ENCODE assay signal across 31 cellular contexts in the genomic region with DNA sequence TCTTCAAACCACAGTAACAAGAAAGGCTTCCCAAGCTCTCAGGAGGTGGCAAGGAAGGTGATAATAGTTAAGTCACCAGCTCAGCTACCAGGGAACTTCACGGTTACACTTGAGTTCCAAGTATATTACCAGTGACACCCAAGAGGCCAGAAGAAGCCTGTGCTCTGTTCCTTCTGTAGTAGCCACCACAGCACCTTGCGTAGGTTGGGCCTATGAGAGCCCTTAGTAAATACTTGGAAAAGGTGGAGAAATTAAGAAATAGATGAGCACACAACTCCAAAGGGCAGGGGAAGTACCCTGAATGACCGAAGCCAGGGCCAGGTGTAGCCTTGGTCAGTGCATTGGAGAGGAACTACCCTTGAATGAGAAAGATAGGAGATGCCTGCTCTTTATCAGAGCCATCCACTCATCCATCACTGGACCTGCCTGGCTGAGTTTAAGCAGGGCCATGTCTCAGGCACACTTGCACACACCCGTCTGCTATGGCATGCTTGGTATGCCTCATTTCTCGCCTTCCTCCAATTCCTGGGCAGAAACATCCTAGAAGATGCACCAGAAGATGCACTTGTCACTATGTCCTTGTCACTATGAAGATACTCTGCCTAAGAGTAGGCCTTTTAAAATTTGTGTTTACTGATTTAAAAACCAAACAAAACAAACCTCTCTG.
"Had no signal": no experiment of that assay in that cellular context is flagged by ENCODE, and none has a peak within 500 bp of the region (broad histone marks: within the 10 kb centered on the region; RNA-seq: fewer than 3 reads in every experiment).

No MANE protein-coding gene starts in this region.

- H3K4me3 ChIP-seq: ascending aorta, cardiac muscle cell, Peyer's patch, SJSA1 had no signal

- H3K27ac Mint-ChIP-seq: activated CD4-positive, alpha-beta memory T cell treated with anti-CD3 and anti-CD28 coated beads for 36 hours; activated naive CD4-positive, alpha-beta T cell treated with anti-CD3 and anti-CD28 coated beads, Interleukin-2, amount 50 U/mL, for 24 hours; activated naive CD8-positive, alpha-beta T cell treated with anti-CD3 and anti-CD28 coated beads, Interleukin-2, amount 10 ng/mL, durations not matched to agents 7 days and 5 days had no signal

- H3K27me3 Mint-ChIP-seq: activated naive CD4-positive, alpha-beta T cell treated with anti-CD3 and anti-CD28 coated beads, Interleukin-2, amount 50 U/mL, for 24 hours; activated naive CD8-positive, alpha-beta T cell treated with anti-CD3 and anti-CD28 coated beads, Interleukin-2, amount 10 ng/mL, durations not matched to agents 7 days and 5 days had no signal

- H3K36me3 Mint-ChIP-seq: activated CD4-positive, alpha-beta memory T cell treated with anti-CD3 and anti-CD28 coated beads for 36 hours; activated naive CD4-positive, alpha-beta T cell treated with anti-CD3 and anti-CD28 coated beads, Interleukin-2, amount 50 U/mL, for 24 hours; activated naive CD8-positive, alpha-beta T cell treated with anti-CD3 and anti-CD28 coated beads, Interleukin-2, amount 10 ng/mL, durations not matched to agents 7 days and 5 days had no signal

- ATAC-seq: PC-3 had no signal

- DNase-seq: activated CD4-positive, alpha-beta memory T cell treated with anti-CD3 and anti-CD28 coated beads for 36 hours; activated CD4-positive, alpha-beta T cell treated with anti-CD3 and anti-CD28 coated beads, Interleukin-2, amount 50 U/mL, for 1 hour; activated CD8-positive, alpha-beta memory T cell treated with anti-CD3 and anti-CD28 coated beads, Interleukin-2, amount 50 U/mL, for 4 hours; activated effector memory CD4-positive, alpha-beta T cell treated with Interleukin-2 at 50 U/mL for 16 hours; activated naive CD4-positive, alpha-beta T cell; activated naive CD8-positive, alpha-beta T cell treated with anti-CD3 and anti-CD28 coated beads, Interleukin-2, amount 10 ng/mL, durations not matched to agents 7 days and 5 days; activated T-cell treated with anti-CD3 and anti-CD28 coated beads, Interleukin-2, amount 50 U/mL, for 48 hours; amygdala; NCI-H1092 treated with DMSO at 0.1 percent for 48 hours; NCI-H1417; NCI-H146; NCI-H187; NCI-H2029 treated with DMSO at 0.1 percent for 48 hours; NCI-H2107; NCI-H2171; NCI-H510A; NCI-H526; NCI-H748 treated with DMSO at 0.1 percent for 48 hours; NK-92 treated with Interleukin-12 subunit alpha and Interleukin-12 subunit beta, amount 100 ng/mL, for 24 hours; PC-3; Peyer's patch; RPMI8226; SHP77 treated with DMSO at 0.1 percent for 48 hours; SW 1271; T-helper 1 cell; T-helper 2 cell; T-helper 9 cell had no signal

- H3K27ac ChIP-seq: ascending aorta, cardiac muscle cell, Peyer's patch, SJSA1 had no signal

- H3K9me3 ChIP-seq: ascending aorta, Peyer's patch, SJSA1 had no signal

- H3K36me3 ChIP-seq: ascending aorta, cardiac muscle cell, Peyer's patch, SJSA1 had no signal

- H3K9me3 Mint-ChIP-seq: activated CD4-positive, alpha-beta memory T cell treated with anti-CD3 and anti-CD28 coated beads for 36 hours; activated naive CD4-positive, alpha-beta T cell treated with anti-CD3 and anti-CD28 coated beads, Interleukin-2, amount 50 U/mL, for 24 hours; activated naive CD8-positive, alpha-beta T cell treated with anti-CD3 and anti-CD28 coated beads, Interleukin-2, amount 10 ng/mL, durations not matched to agents 7 days and 5 days had no signal

- H3K27me3 ChIP-seq: ascending aorta, cardiac muscle cell, Peyer's patch, SJSA1 had no signal

- H3K4me3 Mint-ChIP-seq: activated CD4-positive, alpha-beta memory T cell treated with anti-CD3 and anti-CD28 coated beads for 36 hours; activated naive CD4-positive, alpha-beta T cell treated with anti-CD3 and anti-CD28 coated beads, Interleukin-2, amount 50 U/mL, for 24 hours; activated naive CD8-positive, alpha-beta T cell treated with anti-CD3 and anti-CD28 coated beads, Interleukin-2, amount 10 ng/mL, durations not matched to agents 7 days and 5 days had no signal
